12 cellular contexts compared by ENCODE assay signal in the genomic region with DNA sequence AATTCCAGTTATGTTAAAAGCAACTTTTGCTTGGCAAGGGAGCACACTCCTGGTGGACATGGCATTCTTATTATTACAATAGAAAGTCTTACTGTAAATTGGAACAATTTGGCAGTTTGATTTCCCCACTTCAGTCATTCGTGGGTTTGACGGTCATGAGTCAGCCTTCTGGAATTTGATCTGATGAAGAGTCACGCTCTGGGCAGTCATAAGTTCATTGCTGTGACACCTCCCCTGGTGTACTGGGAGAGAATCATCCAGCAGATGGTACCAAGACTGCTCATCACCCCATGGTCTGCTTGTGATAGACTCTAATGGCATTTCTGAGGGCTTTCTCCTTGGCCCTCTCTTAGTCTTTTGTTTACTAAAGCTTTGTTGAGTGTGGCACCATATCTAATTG. TPM values are rescaled to one million over a fixed set of nuclear protein-coding genes. Genes with fewer than 3 reads are reported as not detected.
DNase-seq lines count a peak whose midpoint lies in the region; ATAC-seq and TF ChIP-seq lines count a peak whose summit lies in the region.
"Had no signal": no experiment of that assay in that cellular context is flagged by ENCODE, and none has a peak within 500 bp of the region (broad histone marks: within the 10 kb centered on the region; RNA-seq: fewer than 3 reads in every experiment).

No MANE protein-coding gene starts in this region.

- no peaks in the 10 kb centered on the region for H3K27me3 ChIP-seq in heart right ventricle

- H3K4me1 ChIP-seq in heart right ventricle, result no peaks in the 10 kb centered on the region

- H3K4me3 ChIP-seq in heart right ventricle, result no peak overlapping the region

- H3K4me3 Mint-ChIP-seq in HFFc6, result no peak overlapping the region
- H3K4me3 Mint-ChIP-seq: central memory CD8-positive, alpha-beta T cell had no signal

- intact Hi-C loops in heart right ventricle (cut with DNase I), result no loop called here

- H3K4me1 Mint-ChIP-seq in HFFc6 (ENCODE audit: low read depth), result peaks cover 8% of the 10 kb centered on the region
- H3K4me1 Mint-ChIP-seq: central memory CD8-positive, alpha-beta T cell had no signal

- no peaks in the 10 kb centered on the region for H3K36me3 Mint-ChIP-seq in HFFc6 (ENCODE audit: low read depth)

- H3K27ac Mint-ChIP-seq in HFFc6, result no peak overlapping the region

- no peak for ATAC-seq in heart right ventricle

- TF ChIP-seq CTCF in HFFc6 (IDR thresholded peaks at IDR 0.05) (no peak), heart right ventricle (IDR thresholded peaks at IDR 0.05) (no peak)

- H3K36me3 ChIP-seq in heart right ventricle, result no peaks in the 10 kb centered on the region

- DNase-seq in AG08396 (ENCODE audit: low spot score), result peak; percentile 15
- DNase-seq in HFFc6, result peak; percentile 38
- peak; percentile 61 to 87 for DNase-seq in SW 1271 (lab: John Stamatoyannopoulos, UW)
- peak; percentile 14 for DNase-seq in hepatic stellate cell (ENCODE audit: low spot score)
- DNase-seq in retina, result no peak
- DNase-seq in pons (ENCODE audit: low spot score), result no peak
- no peak for DNase-seq in NCI-H1092 (lab: John Stamatoyannopoulos, UW)
- no peak for DNase-seq in heart right ventricle
- DNase-seq: T-helper 2 cell had no signal

- no peaks in the 10 kb centered on the region for H3K9me3 Mint-ChIP-seq in HFFc6
- H3K9me3 Mint-ChIP-seq: central memory CD8-positive, alpha-beta T cell had no signal

- WGBS in heart right ventricle, 2 donors, result 42 to 43% methylated on average over 3 of the region's 3 CpGs

- no peaks in the 10 kb centered on the region for H3K9me3 ChIP-seq in heart right ventricle

- H3K27me3 Mint-ChIP-seq in HFFc6 (ENCODE audit: insufficient read depth), result peaks cover 1% of the 10 kb centered on the region
- H3K27me3 Mint-ChIP-seq: central memory CD8-positive, alpha-beta T cell had no signal

- no peak overlapping the region for H3K27ac ChIP-seq in heart right ventricle

RNA-seq across cellular contexts. Expression of gene GLRA1, which starts 53.8 kb away (rescaled TPM):
- total RNA-seq in HFFc6 (2021; fragmentation: NEBNext Ultra II Directional; extraction: Animal tissue kit (Norgen Biotek cat#: 25700)), result not detected
- total RNA-seq in heart right ventricle, result not detected
- polyA plus RNA-seq in heart right ventricle, result not detected
- total RNA-seq: glomerular endothelial cell, lung microvascular endothelial cell had no signal

Comparison
In these comparisons a context has a peak if more than half of its experiments do, and no peak if none do; other contexts are left out.
1. DNase-seq: peak in AG08396 (single experiment), HFFc6 (single experiment), SW 1271 (2 of 2) and hepatic stellate cell (single experiment); none in retina (single experiment), pons (single experiment), NCI-H1092 (single experiment) and heart right ventricle (0 of 2).